ENCODE assay signal across 22 cellular contexts in the genomic region with DNA sequence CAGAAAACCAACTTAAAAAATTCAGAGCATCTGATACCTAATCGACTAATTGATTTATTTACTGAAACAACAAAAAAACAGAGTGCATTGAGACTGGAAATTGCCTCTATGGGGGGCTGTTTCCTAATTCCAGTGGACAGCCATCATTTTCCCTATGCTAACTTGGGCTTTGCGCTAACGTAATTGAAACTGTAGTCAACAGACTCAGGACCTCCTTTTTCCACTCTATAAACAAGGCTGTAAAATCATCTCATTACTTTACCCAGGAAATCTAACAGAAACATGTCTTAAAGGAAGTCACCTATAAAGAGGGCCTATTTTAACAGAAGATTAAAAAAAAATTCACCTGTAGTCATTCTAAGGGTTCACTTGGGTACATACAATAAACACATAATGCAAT. TPM values are rescaled to one million over a fixed set of nuclear protein-coding genes. Genes with fewer than 3 reads are reported as not detected.
A peak's percentile ranks its signal among the peaks of the same experiment; 100 is the strongest.
DNase-seq lines count a peak whose midpoint lies in the region; ATAC-seq and TF ChIP-seq lines count a peak whose summit lies in the region.
"Had no signal": no experiment of that assay in that cellular context is flagged by ENCODE, and none has a peak within 500 bp of the region (broad histone marks: within the 10 kb centered on the region; RNA-seq: fewer than 3 reads in every experiment).

No MANE protein-coding gene starts in this region.

- H3K4me1 Mint-ChIP-seq in osteocyte (ENCODE audit: unreplicated experiment), result peaks cover 72% of the 10 kb centered on the region
- peaks cover 5% of the 10 kb centered on the region for H3K4me1 Mint-ChIP-seq in stimulated activated naive CD8-positive, alpha-beta T cell treated with anti-CD3 and anti-CD28 coated beads, Interleukin-15, amount 100 ng/mL, for 72 hours
- H3K4me1 Mint-ChIP-seq: stimulated activated effector memory CD8-positive, alpha-beta T cell treated with anti-CD3 and anti-CD28 coated beads, Interleukin-12 subunit alpha, Interleukin-12 subunit beta, amount 100 ng/mL, for 72 hours had no signal

- 72% methylated on average over 3 of the region's 3 CpGs for WGBS in esophagus muscularis mucosa

- TF ChIP-seq CTCF in left ventricle myocardium inferior (IDR thresholded peaks at IDR 0.05; ENCODE audit: borderline replicate concordance), result no peak
- TF ChIP-seq CTCF in esophagus muscularis mucosa (IDR thresholded peaks at IDR 0.05), result no peak
- no peak for TF ChIP-seq CTCF in osteocyte (IDR thresholded peaks at IDR 0.05)
- no peak for TF ChIP-seq CTCF in uterus (IDR thresholded peaks at IDR 0.05)

- H3K36me3 Mint-ChIP-seq in osteocyte (ENCODE audit: unreplicated experiment), result no peaks in the 10 kb centered on the region
- H3K36me3 Mint-ChIP-seq: mesothelial cell of epicardium; stimulated activated effector memory CD8-positive, alpha-beta T cell treated with anti-CD3 and anti-CD28 coated beads, Interleukin-12 subunit alpha, Interleukin-12 subunit beta, amount 100 ng/mL, for 72 hours had no signal

- H3K4me3 ChIP-seq in left ventricle myocardium inferior, result peak overlapping the region; percentile 66
- peak overlapping the region; percentile 35 to 52 (median 40) for H3K4me3 ChIP-seq in esophagus muscularis mucosa
- peak overlapping the region; percentile 0 to 22 for H3K4me3 ChIP-seq in uterus
- H3K4me3 ChIP-seq: A549, cardiac muscle cell, GM23248, K562 had no signal

- no peak for TF ChIP-seq EP300 in esophagus muscularis mucosa (IDR thresholded peaks at IDR 0.05)

- H3K9me3 ChIP-seq in left ventricle myocardium inferior (replicated peaks), result no peaks in the 10 kb centered on the region
- H3K9me3 ChIP-seq in esophagus muscularis mucosa, result no peaks in the 10 kb centered on the region
- H3K9me3 ChIP-seq in uterus, result no peaks in the 10 kb centered on the region
- H3K9me3 ChIP-seq: A549, adrenal gland had no signal

- H3K4me3 Mint-ChIP-seq in osteocyte (ENCODE audit: unreplicated experiment), result no peak overlapping the region
- no peak overlapping the region for H3K4me3 Mint-ChIP-seq in stimulated activated naive CD8-positive, alpha-beta T cell treated with anti-CD3 and anti-CD28 coated beads, Interleukin-15, amount 100 ng/mL, for 72 hours
- H3K4me3 Mint-ChIP-seq: mesothelial cell of epicardium; neural crest cell; stimulated activated effector memory CD8-positive, alpha-beta T cell treated with anti-CD3 and anti-CD28 coated beads, Interleukin-12 subunit alpha, Interleukin-12 subunit beta, amount 100 ng/mL, for 72 hours had no signal

- peak overlapping the region; percentile 88 for H3K27ac ChIP-seq in left ventricle myocardium inferior (replicated peaks)
- H3K27ac ChIP-seq in esophagus muscularis mucosa (replicated peaks in 1 of 4), result peak overlapping the region; percentile 31 to 72 (median 46)
- peak overlapping the region; percentile 9 to 89 for H3K27ac ChIP-seq in uterus
- H3K27ac ChIP-seq: A549, cardiac muscle cell, GM23248 had no signal

- H3K27me3 ChIP-seq in left ventricle myocardium inferior (ENCODE audit: low read depth) (no peaks in the 10 kb centered on the region), esophagus muscularis mucosa (peaks cover 0 to 5% (median 0%) of the 10 kb centered on the region in 4 donors), uterus (no peaks in the 10 kb centered on the region)
- H3K27me3 ChIP-seq: cardiac muscle cell had no signal

- no peak for ATAC-seq in Right ventricle myocardium inferior
- no peak for ATAC-seq in stimulated activated naive CD8-positive, alpha-beta T cell treated with anti-CD3 and anti-CD28 coated beads, Interleukin-15, amount 100 ng/mL, for 72 hours
- ATAC-seq: A549; K562; stimulated activated effector memory CD8-positive, alpha-beta T cell treated with anti-CD3 and anti-CD28 coated beads, Interleukin-12 subunit alpha, Interleukin-12 subunit beta, amount 100 ng/mL, for 72 hours had no signal

- H3K36me3 ChIP-seq in left ventricle myocardium inferior, result no peaks in the 10 kb centered on the region
- no peaks in the 10 kb centered on the region for H3K36me3 ChIP-seq in esophagus muscularis mucosa
- no peaks in the 10 kb centered on the region for H3K36me3 ChIP-seq in uterus
- H3K36me3 ChIP-seq: adrenal gland, cardiac muscle cell had no signal

- DNase-seq in left ventricle myocardium inferior (no peak), Right ventricle myocardium inferior (ENCODE audit: missing footprints) (no peak), esophagus muscularis mucosa (ENCODE audit: extremely low spot score) (peak; percentile 53), osteocyte (ENCODE audit: extremely low spot score, unreplicated experiment) (no peak), uterus (no peak), NCI-H1694 (lab: John Stamatoyannopoulos, UW) (no peak), NCI-H774 (lab: John Stamatoyannopoulos, UW) (no peak)
- no peak for DNase-seq in stimulated activated naive CD8-positive, alpha-beta T cell treated with anti-CD3 and anti-CD28 coated beads, Interleukin-15, amount 100 ng/mL, for 72 hours
- DNase-seq: activated gamma-delta T cell treated with Interleukin-2 at 50 U/mL for 16 hours; adrenal gland; effector CD8-positive, alpha-beta T cell; GM23248; NCI-H1092; NCI-H2081 treated with DMSO at 0.1 percent for 48 hours; stimulated activated CD4-positive, alpha-beta T cell treated with anti-CD3 and anti-CD28 coated beads, Interleukin-15, amount 100 ng/mL, for 24 hours had no signal

- no peaks in the 10 kb centered on the region for H3K9me3 Mint-ChIP-seq in osteocyte (ENCODE audit: unreplicated experiment)
- no peaks in the 10 kb centered on the region for H3K9me3 Mint-ChIP-seq in stimulated activated naive CD8-positive, alpha-beta T cell treated with anti-CD3 and anti-CD28 coated beads, Interleukin-15, amount 100 ng/mL, for 72 hours
- H3K9me3 Mint-ChIP-seq: mesothelial cell of epicardium; neural crest cell; stimulated activated effector memory CD8-positive, alpha-beta T cell treated with anti-CD3 and anti-CD28 coated beads, Interleukin-12 subunit alpha, Interleukin-12 subunit beta, amount 100 ng/mL, for 72 hours had no signal

- no peaks in the 10 kb centered on the region for H3K27me3 Mint-ChIP-seq in osteocyte (ENCODE audit: unreplicated experiment)
- H3K27me3 Mint-ChIP-seq in stimulated activated naive CD8-positive, alpha-beta T cell treated with anti-CD3 and anti-CD28 coated beads, Interleukin-15, amount 100 ng/mL, for 72 hours, result peaks cover 86% of the 10 kb centered on the region

- H3K4me1 ChIP-seq in left ventricle myocardium inferior (peaks cover 50% of the 10 kb centered on the region), esophagus muscularis mucosa (no peaks in the 10 kb centered on the region), uterus (no peaks in the 10 kb centered on the region)
- H3K4me1 ChIP-seq: A549, adrenal gland had no signal

- TF ChIP-seq POLR2A in esophagus muscularis mucosa (IDR thresholded peaks at IDR 0.05; ENCODE audit: low read depth), result no peak
- peak in 1 of 2 donors; percentile 19 for TF ChIP-seq POLR2A in uterus (IDR thresholded peaks at IDR 0.05)

- intact Hi-C loops in left ventricle myocardium inferior (cut with micrococcal nuclease), result no loop called here
- intact Hi-C loops in Right ventricle myocardium inferior (cut with DNase I), result loop anchor here (10.0 kb wide), 2 partner anchors 111 to 559 kb away; no protein-coding TSS in a partner anchor
- intact Hi-C loops in esophagus muscularis mucosa (cut with DNase I), result no loop called here
- intact Hi-C loops in uterus (cut with DNase I; ENCODE audit: low total_unique reads), result no loop called here

- peak overlapping the region; percentile 19 for H3K27ac Mint-ChIP-seq in osteocyte (ENCODE audit: unreplicated experiment)
- H3K27ac Mint-ChIP-seq in stimulated activated naive CD8-positive, alpha-beta T cell treated with anti-CD3 and anti-CD28 coated beads, Interleukin-15, amount 100 ng/mL, for 72 hours, result no peak overlapping the region
- H3K27ac Mint-ChIP-seq: mesothelial cell of epicardium; stimulated activated effector memory CD8-positive, alpha-beta T cell treated with anti-CD3 and anti-CD28 coated beads, Interleukin-12 subunit alpha, Interleukin-12 subunit beta, amount 100 ng/mL, for 72 hours had no signal

RNA-seq across cellular contexts. Expression of a gene that starts 2.1 kb away (rescaled TPM):
- 17.3 TPM for total RNA-seq in left ventricle myocardium inferior
- 18.1 TPM for total RNA-seq in Right ventricle myocardium inferior
- 10 to 100 TPM in 2 of 4 donors, 1 to 10 TPM in 2; 3.7 to 13.3 (median 10.6) TPM for total RNA-seq in esophagus muscularis mucosa
- 11.0 and 11.5 TPM in 2 replicates for total RNA-seq in osteocyte
- 10 to 100 TPM; 10.4 to 78.6 (median 31.1) TPM for total RNA-seq in uterus
- total RNA-seq: K562, NCI-H460 had no signal

Comparison
In these comparisons a context has a peak if more than half of its experiments do, and no peak if none do; other contexts are left out.
1. H3K4me3 ChIP-seq: peak in every context shown above with its lines; median percentile 66 in left ventricle myocardium inferior; 40 in esophagus muscularis mucosa; 11 in uterus.